Comparison of ENCODE assay signal across 8 cellular contexts in genomic region chr19:22545751-22546150, GRCh38.
A peak's percentile ranks its signal among the peaks of the same experiment; 100 is the strongest.
DNase-seq lines count a peak whose midpoint lies in the region; FAIRE-seq and TF ChIP-seq lines count a peak whose summit lies in the region.

No MANE protein-coding gene starts in this region.

- no peaks in the 10 kb centered on the region for H3F3A ChIP-seq in SU-DHL-6 (ENCODE audit: insufficient read depth)

- no peaks in the 10 kb centered on the region for H3K79me2 ChIP-seq in SU-DHL-6 (ENCODE audit: insufficient read depth, low read length)

- H3K4me2 ChIP-seq in SU-DHL-6 (ENCODE audit: low read depth, low read length, poor library complexity, severe bottlenecking) = no peak overlapping the region

- H3K9me2 ChIP-seq in SU-DHL-6 (replicated peaks; ENCODE audit: insufficient read depth, low read length) = no peaks in the 10 kb centered on the region

- no peak overlapping the region for H3K9ac ChIP-seq in SU-DHL-6 (ENCODE audit: low read length)

- H3K36me3 ChIP-seq in SU-DHL-6 (ENCODE audit: low read length) = no peaks in the 10 kb centered on the region
- H3K36me3 ChIP-seq in right atrium auricular region = no peaks in the 10 kb centered on the region

- H3K4me3 ChIP-seq in SU-DHL-6 (ENCODE audit: insufficient read depth, low read length, poor library complexity, severe bottlenecking) (no peak overlapping the region), right atrium auricular region (no peak overlapping the region)

- H3K4me1 ChIP-seq in right atrium auricular region = no peaks in the 10 kb centered on the region

- FAIRE-seq in H54 (lab: Jason Lieb, UNC) = peak; percentile 11
- no peak for FAIRE-seq in RCC 7860 (lab: Jason Lieb, UNC)

- TF ChIP-seq CTCF in SU-DHL-6 (IDR thresholded peaks at IDR 0.05; ENCODE audit: insufficient read depth, low read length, poor library complexity, severe bottlenecking) = peak; percentile 60
- peak; percentile 22 to 77 for TF ChIP-seq CTCF in right atrium auricular region (IDR thresholded peaks at IDR 0.05)

- no peaks in the 10 kb centered on the region for H4K20me1 ChIP-seq in SU-DHL-6 (ENCODE audit: low read depth, low read length)

- H2AFZ ChIP-seq in SU-DHL-6 (ENCODE audit: low read depth, low read length, severe bottlenecking) = no peak overlapping the region

- DNase-seq in COLO829 (ENCODE audit: low spot score) (peak; percentile 2), H54 (ENCODE audit: insufficient read length, low spot score) (peak; percentile 41), right atrium auricular region (ENCODE audit: low spot score) (peak; percentile 76), cortex of kidney (lab: John Stamatoyannopoulos, UW) (no peak), RCC 7860 (ENCODE audit: low spot score) (no peak), NCI-H1930 (lab: John Stamatoyannopoulos, UW) (no peak)
- peak; percentile 65 for DNase-seq in stimulated activated CD8-positive, alpha-beta memory T cell treated with anti-CD3 and anti-CD28 coated beads, Interleukin-4, amount 100 ng/mL, for 48 hours

- H3K27me3 ChIP-seq in SU-DHL-6 (ENCODE audit: low read length) = no peaks in the 10 kb centered on the region
- no peaks in the 10 kb centered on the region for H3K27me3 ChIP-seq in right atrium auricular region

- H3K9me3 ChIP-seq in SU-DHL-6 (ENCODE audit: insufficient read depth, low read length) (no peaks in the 10 kb centered on the region; the same call in 1 of the 2 replicates), right atrium auricular region (peaks cover 0 to 18% of the 10 kb centered on the region in 2 donors)

- TF ChIP-seq POLR2A in H54 (IDR thresholded peaks at IDR 0.05; ENCODE audit: low read depth, low read length) = no peak

- H3K27ac ChIP-seq in SU-DHL-6 (ENCODE audit: low read depth, low read length) (no peak overlapping the region), right atrium auricular region (no peak overlapping the region)

Comparison
In these comparisons a context has a peak if more than half of its experiments do, and no peak if none do; other contexts are left out.
1. DNase-seq: peak in COLO829 (single experiment), H54 (single experiment), right atrium auricular region (single experiment) and stimulated activated CD8-positive, alpha-beta memory T cell treated with anti-CD3 and anti-CD28 coated beads, Interleukin-4, amount 100 ng/mL, for 48 hours (single experiment); none in cortex of kidney (single experiment), RCC 7860 (single experiment) and NCI-H1930 (0 of 2).